Comparison of ENCODE assay signal across 9 cellular contexts in genomic region chr15:33125883-33126535, GRCh38.
A peak's percentile ranks its signal among the peaks of the same experiment; 100 is the strongest.
DNase-seq lines count a peak whose midpoint lies in the region; ATAC-seq and TF ChIP-seq lines count a peak whose summit lies in the region.
"Had no signal": no experiment of that assay in that cellular context is flagged by ENCODE, and none has a peak within 500 bp of the region (broad histone marks: within the 10 kb centered on the region; RNA-seq: fewer than 3 reads in every experiment).

No MANE protein-coding gene starts in this region.

- H3K27ac Mint-ChIP-seq in CD14-positive monocyte: peak overlapping the region in 4 of 7 donors; percentile 14 to 64 (median 27)

- no peaks in the 10 kb centered on the region for H3K36me3 ChIP-seq in HEK293 (ENCODE audit: control insufficient read depth in 2 of 2, insufficient read depth in 1 of 2, low read length in 2 of 2)
- H3K36me3 ChIP-seq in lower lobe of right lung: no peaks in the 10 kb centered on the region
- H3K36me3 ChIP-seq in thyroid gland: no peaks in the 10 kb centered on the region
- H3K36me3 ChIP-seq: sigmoid colon had no signal

- POLR2A ChIA-PET in HEK293 (lab: Yijun Ruan, JAX): no interaction called here

- DNase-seq in CD14-positive monocyte (ENCODE audit: low spot score): no peak
- no peak for DNase-seq in activated T-cell treated with anti-CD3 and anti-CD28 coated beads, Interleukin-2, amount 50 U/mL, for 4 hours
- DNase-seq in lower lobe of right lung: no peak
- no peak for DNase-seq in NOMO-1 treated with DMSO at 0.1 percent for 48 hours (lab: John Stamatoyannopoulos, UW; ENCODE audit: unreplicated experiment)
- DNase-seq in thyroid gland: no peak

- no peak overlapping the region for H3K4me3 ChIP-seq in HEK293 (ENCODE audit: low read depth, low read length)
- H3K4me3 ChIP-seq in lower lobe of right lung: no peak overlapping the region
- no peak overlapping the region for H3K4me3 ChIP-seq in thyroid gland (replicated peaks in 1 of 3)
- H3K4me3 ChIP-seq: sigmoid colon had no signal

- ATAC-seq in activated T-cell treated with anti-CD3 and anti-CD28 coated beads, Interleukin-2, amount 50 U/mL, for 4 hours: peak; percentile 64 to 75
- ATAC-seq in lower lobe of right lung (peak; percentile 36 to 39), GM21367 (IDR thresholded peaks at IDR 0.05; ENCODE audit: unreplicated experiment) (no peak), GM21619 (IDR thresholded peaks at IDR 0.05; ENCODE audit: unreplicated experiment) (no peak)

- no peak for TF ChIP-seq POLR2A in thyroid gland (IDR thresholded peaks at IDR 0.05)

- TF ChIP-seq CTCF in CD14-positive monocyte (IDR thresholded peaks at IDR 0.05) (no peak), HEK293 (tag by site-specific recombination; IDR thresholded peaks at IDR 0.05) (no peak), lower lobe of right lung (IDR thresholded peaks at IDR 0.05) (no peak), thyroid gland (IDR thresholded peaks at IDR 0.05) (no peak)

- H3K27ac ChIP-seq in HEK293 (ENCODE audit: extremely low read depth, low read depth, low read length) (peak overlapping the region; percentile 64; the same call in 1 of the 2 replicates), lower lobe of right lung (no peak overlapping the region), thyroid gland (no peak overlapping the region)
- H3K27ac ChIP-seq: sigmoid colon had no signal

- H3K4me1 ChIP-seq in HEK293 (ENCODE audit: control insufficient read depth, insufficient read depth, low read length) (peaks cover 16% of the 10 kb centered on the region), lower lobe of right lung (peaks cover 14% of the 10 kb centered on the region), thyroid gland (peaks cover 0 to 8% of the 10 kb centered on the region in 2 donors)

- no peaks in the 10 kb centered on the region for H3K27me3 ChIP-seq in lower lobe of right lung (ENCODE audit: low read depth)
- no peaks in the 10 kb centered on the region for H3K27me3 ChIP-seq in thyroid gland
- H3K27me3 ChIP-seq: sigmoid colon had no signal

- H3K9me3 Mint-ChIP-seq in CD14-positive monocyte: peaks cover 0 to 9% (median 4%) of the 10 kb centered on the region in 7 donors
- H3K9me3 Mint-ChIP-seq in activated T-cell treated with anti-CD3 and anti-CD28 coated beads, Interleukin-2, amount 50 U/mL, for 4 hours: no peaks in the 10 kb centered on the region

- H3K4me1 Mint-ChIP-seq in CD14-positive monocyte: peaks cover 21% of the 10 kb centered on the region
- peaks cover 24% of the 10 kb centered on the region for H3K4me1 Mint-ChIP-seq in activated T-cell treated with anti-CD3 and anti-CD28 coated beads, Interleukin-2, amount 50 U/mL, for 4 hours (ENCODE audit: low read depth)

- peaks cover 0 to 3% of the 10 kb centered on the region in 2 donors for H3K36me3 Mint-ChIP-seq in CD14-positive monocyte
- no peaks in the 10 kb centered on the region for H3K36me3 Mint-ChIP-seq in activated T-cell treated with anti-CD3 and anti-CD28 coated beads, Interleukin-2, amount 50 U/mL, for 4 hours (ENCODE audit: insufficient read depth)

- CTCF ChIA-PET in HEK293 (lab: Yijun Ruan, JAX): interaction anchor here (0.6 to 0.9 kb wide), 2 partner anchors 22 to 118 kb away, joined by 3 to 6 read pairs; no protein-coding TSS in a partner anchor

- H3K4me3 Mint-ChIP-seq in CD14-positive monocyte: peak overlapping the region in 1 of 2 donors; percentile 81
- H3K4me3 Mint-ChIP-seq in activated T-cell treated with anti-CD3 and anti-CD28 coated beads, Interleukin-2, amount 50 U/mL, for 4 hours: peak overlapping the region; percentile 65

- intact Hi-C loops in CD14-positive monocyte (cut with micrococcal nuclease): loop anchor here in 1 of 2 donors (5.0 kb wide), 1 partner anchor 34 kb away; no protein-coding TSS in a partner anchor
- intact Hi-C loops in lower lobe of right lung (cut with DNase I): no loop called here
- intact Hi-C loops in thyroid gland (cut with DNase I): loop anchor here (5.0 kb wide), 1 partner anchor 39 kb away; no protein-coding TSS in a partner anchor

- WGBS in thyroid gland, 2 donors: 68 to 76% methylated on average over 7 of the region's 7 CpGs

- peaks cover 0 to 2% (median 0%) of the 10 kb centered on the region in 3 donors for H3K27me3 Mint-ChIP-seq in CD14-positive monocyte (ENCODE audit: low read depth in 3 of 3)
- no peaks in the 10 kb centered on the region for H3K27me3 Mint-ChIP-seq in activated T-cell treated with anti-CD3 and anti-CD28 coated beads, Interleukin-2, amount 50 U/mL, for 4 hours (ENCODE audit: low read depth)

- H3K9me3 ChIP-seq in HEK293 (ENCODE audit: control insufficient read depth, insufficient read depth, low read depth, low read length) (no peaks in the 10 kb centered on the region), lower lobe of right lung (no peaks in the 10 kb centered on the region), thyroid gland (no peaks in the 10 kb centered on the region)
- H3K9me3 ChIP-seq: sigmoid colon had no signal

TF ChIP-seq in HEK293, 187 proteins besides CTCF, POLR2A, EP300 and RAD21:
- TF ChIP-seq ZNF707 (tag by site-specific recombination; IDR thresholded peaks at IDR 0.05): no peak
- TF ChIP-seq OSR2 (tag by site-specific recombination; IDR thresholded peaks at IDR 0.05): peak; percentile 44; the same call in 1 of the 2 replicates
- TF ChIP-seq PRDM6 (tag by site-specific recombination; IDR thresholded peaks at IDR 0.05): peak; percentile 69
- peak; percentile 52 for TF ChIP-seq SP7 (tag by site-specific recombination; IDR thresholded peaks at IDR 0.05)
- no peak for TF ChIP-seq ZNF48 (tag by site-specific recombination; IDR thresholded peaks at IDR 0.05)
- TF ChIP-seq ZNF585B (tag by site-specific recombination; IDR thresholded peaks at IDR 0.05): no peak

Comparison
In these comparisons a context has a peak if more than half of its experiments do, and no peak if none do; other contexts are left out.
1. ATAC-seq: peak in activated T-cell treated with anti-CD3 and anti-CD28 coated beads, Interleukin-2, amount 50 U/mL, for 4 hours (2 of 2) and lower lobe of right lung (2 of 2); none in GM21367 (single experiment) and GM21619 (single experiment).